Comparison of ENCODE assay signal across 18 cellular contexts in the genomic region with DNA sequence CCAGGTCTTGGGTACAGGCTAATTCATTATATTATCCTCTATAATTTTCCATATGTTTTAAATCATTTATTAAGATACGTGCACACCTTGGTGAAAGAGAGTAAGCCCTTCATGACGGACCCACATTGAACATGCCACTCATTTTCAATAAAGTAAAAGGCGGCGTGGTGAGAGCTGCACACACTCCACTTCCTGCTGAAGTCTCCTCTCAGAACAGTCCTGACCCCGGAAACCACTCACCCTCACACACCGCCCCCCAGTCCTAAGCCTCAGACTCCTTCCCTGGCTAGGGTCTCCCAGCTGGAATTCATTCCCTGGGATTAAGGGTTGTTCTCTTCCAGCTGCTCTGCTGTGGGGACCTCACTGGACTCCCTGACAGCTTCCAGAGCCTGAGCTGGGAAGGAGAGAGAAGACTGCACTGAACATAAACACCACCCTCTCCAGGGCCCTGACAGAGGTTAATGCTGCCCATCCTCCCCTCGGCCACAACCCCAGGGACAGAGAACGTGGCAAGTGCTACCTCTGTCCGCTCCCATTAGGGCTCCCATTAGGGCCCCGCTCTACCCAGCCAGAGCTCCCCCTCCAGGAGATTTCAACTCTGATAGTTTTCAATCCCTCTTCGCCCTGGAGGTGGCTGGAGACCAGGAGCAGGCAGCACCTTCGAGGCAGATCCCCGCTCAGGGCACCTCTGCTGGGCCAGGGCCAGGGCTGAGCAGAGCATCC. TPM values are rescaled to one million over a fixed set of nuclear protein-coding genes. Genes with fewer than 3 reads are reported as not detected.
"Had no signal": no experiment of that assay in that cellular context is flagged by ENCODE, and none has a peak within 500 bp of the region (broad histone marks: within the 10 kb centered on the region; RNA-seq: fewer than 3 reads in every experiment).

No MANE protein-coding gene starts in this region.

- H3K4me3 ChIP-seq: cardiac muscle cell, prostate gland, spleen, upper lobe of left lung had no signal

- H3K27ac Mint-ChIP-seq: immature natural killer cell; natural killer cell; stimulated activated naive CD8-positive, alpha-beta T cell treated with anti-CD3 and anti-CD28 coated beads, Interleukin-15, Interleukin-2, amounts not matched to agents 100 ng/mL and 50 ng/mL, for 24 hours had no signal

- H3K9me3 ChIP-seq: prostate gland, spleen, upper lobe of left lung had no signal

- H3K27ac ChIP-seq: cardiac muscle cell, prostate gland, spleen, upper lobe of left lung had no signal

- H3K36me3 ChIP-seq: cardiac muscle cell, prostate gland, spleen, upper lobe of left lung had no signal

- H3K4me1 ChIP-seq: prostate gland, spleen, upper lobe of left lung had no signal

- ATAC-seq: left colon, natural killer cell, sciatic nerve had no signal

- H3K9me3 Mint-ChIP-seq: immature natural killer cell; natural killer cell; stimulated activated naive CD8-positive, alpha-beta T cell treated with anti-CD3 and anti-CD28 coated beads, Interleukin-15, Interleukin-2, amounts not matched to agents 100 ng/mL and 50 ng/mL, for 24 hours had no signal

- H3K27me3 Mint-ChIP-seq: stimulated activated naive CD8-positive, alpha-beta T cell treated with anti-CD3 and anti-CD28 coated beads, Interleukin-15, Interleukin-2, amounts not matched to agents 100 ng/mL and 50 ng/mL, for 24 hours had no signal

- DNase-seq: activated CD4-positive, alpha-beta T cell treated with anti-CD3 and anti-CD28 coated beads, Interleukin-2, amount 50 U/mL, for 48 hours; activated CD4-positive, CD25-positive, alpha-beta regulatory T cell treated with anti-CD3 and anti-CD28 coated beads, Interleukin-2, amount 50 U/mL, for 72 hours; activated CD8-positive, alpha-beta memory T cell treated with anti-CD3 and anti-CD28 coated beads, Interleukin-2, amount 50 U/mL, for 4 hours; activated naive CD4-positive, alpha-beta T cell; hippocampal formation; immature natural killer cell; left colon; mammary epithelial cell; natural killer cell; spleen; stimulated activated CD4-positive, alpha-beta T cell treated with anti-CD3 and anti-CD28 coated beads, Interleukin-2, amount 100 ng/mL, for 24 hours; upper lobe of left lung had no signal

- H3K4me1 Mint-ChIP-seq: natural killer cell had no signal

- H3K4me3 Mint-ChIP-seq: immature natural killer cell; natural killer cell; stimulated activated naive CD8-positive, alpha-beta T cell treated with anti-CD3 and anti-CD28 coated beads, Interleukin-15, Interleukin-2, amounts not matched to agents 100 ng/mL and 50 ng/mL, for 24 hours had no signal

- H3K36me3 Mint-ChIP-seq: immature natural killer cell, natural killer cell had no signal

RNA-seq across cellular contexts. Expression of gene GRM4, which starts 24.8 kb away (rescaled TPM):
- total RNA-seq: left colon; mucosa of gallbladder; natural killer cell; sciatic nerve; T-helper 2 cell treated with Interferon-gamma antibody and Interleukin-4, amounts not matched to agents 100 ng/mL and 5 ng/mL, for 36 hours had no signal
- polyA plus RNA-seq: immature natural killer cell, mammary epithelial cell had no signal
